In the genomic region with DNA sequence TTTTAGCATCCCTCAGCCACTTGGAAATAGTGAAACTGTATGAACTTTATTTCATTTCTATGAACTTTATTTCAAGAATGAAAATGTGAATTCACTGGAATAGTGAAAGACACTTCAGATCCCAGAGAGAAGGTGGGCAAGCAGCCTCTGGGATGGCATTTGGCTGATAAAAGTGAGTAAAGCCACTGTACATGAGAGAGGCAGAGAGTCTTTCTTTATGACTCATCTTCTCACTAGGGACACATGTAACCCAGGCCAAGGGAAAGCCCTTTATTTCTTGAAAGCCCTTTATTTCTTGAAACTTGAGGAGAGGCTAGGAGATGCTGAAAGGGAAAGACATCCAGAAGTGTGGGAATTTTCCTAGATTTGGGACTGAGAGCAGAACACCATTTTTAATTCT, we compare ENCODE assay signal across 1 cellular context.
TF ChIP-seq lines count a peak whose summit lies in the region.

No MANE protein-coding gene starts in this region.

TF ChIP-seq in GM12878, 131 proteins besides CTCF, POLR2A, EP300 and RAD21 (continued from another document):
- TF ChIP-seq, protein P1, sequence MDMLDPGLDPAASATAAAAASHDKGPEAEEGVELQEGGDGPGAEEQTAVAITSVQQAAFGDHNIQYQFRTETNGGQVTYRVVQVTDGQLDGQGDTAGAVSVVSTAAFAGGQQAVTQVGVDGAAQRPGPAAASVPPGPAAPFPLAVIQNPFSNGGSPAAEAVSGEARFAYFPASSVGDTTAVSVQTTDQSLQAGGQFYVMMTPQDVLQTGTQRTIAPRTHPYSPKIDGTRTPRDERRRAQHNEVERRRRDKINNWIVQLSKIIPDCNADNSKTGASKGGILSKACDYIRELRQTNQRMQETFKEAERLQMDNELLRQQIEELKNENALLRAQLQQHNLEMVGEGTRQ (IDR thresholded peaks at IDR 0.05; ENCODE audit: borderline replicate concordance, low read depth, low read length): no peak
- TF ChIP-seq YY1 (IDR thresholded peaks at IDR 0.05; ENCODE audit: low read depth, low read length) (no peak), SP1 (IDR thresholded peaks at IDR 0.05; ENCODE audit: low read depth, low read length) (no peak), CREM (IDR thresholded peaks at IDR 0.05; ENCODE audit: low read depth) (no peak), NRF1 (conservative IDR thresholded peaks at IDR 0.05; ENCODE audit: low read depth, low read length) (no peak), BACH1 (IDR thresholded peaks at IDR 0.05; ENCODE audit: borderline replicate concordance) (no peak)
- TF ChIP-seq, protein P2, sequence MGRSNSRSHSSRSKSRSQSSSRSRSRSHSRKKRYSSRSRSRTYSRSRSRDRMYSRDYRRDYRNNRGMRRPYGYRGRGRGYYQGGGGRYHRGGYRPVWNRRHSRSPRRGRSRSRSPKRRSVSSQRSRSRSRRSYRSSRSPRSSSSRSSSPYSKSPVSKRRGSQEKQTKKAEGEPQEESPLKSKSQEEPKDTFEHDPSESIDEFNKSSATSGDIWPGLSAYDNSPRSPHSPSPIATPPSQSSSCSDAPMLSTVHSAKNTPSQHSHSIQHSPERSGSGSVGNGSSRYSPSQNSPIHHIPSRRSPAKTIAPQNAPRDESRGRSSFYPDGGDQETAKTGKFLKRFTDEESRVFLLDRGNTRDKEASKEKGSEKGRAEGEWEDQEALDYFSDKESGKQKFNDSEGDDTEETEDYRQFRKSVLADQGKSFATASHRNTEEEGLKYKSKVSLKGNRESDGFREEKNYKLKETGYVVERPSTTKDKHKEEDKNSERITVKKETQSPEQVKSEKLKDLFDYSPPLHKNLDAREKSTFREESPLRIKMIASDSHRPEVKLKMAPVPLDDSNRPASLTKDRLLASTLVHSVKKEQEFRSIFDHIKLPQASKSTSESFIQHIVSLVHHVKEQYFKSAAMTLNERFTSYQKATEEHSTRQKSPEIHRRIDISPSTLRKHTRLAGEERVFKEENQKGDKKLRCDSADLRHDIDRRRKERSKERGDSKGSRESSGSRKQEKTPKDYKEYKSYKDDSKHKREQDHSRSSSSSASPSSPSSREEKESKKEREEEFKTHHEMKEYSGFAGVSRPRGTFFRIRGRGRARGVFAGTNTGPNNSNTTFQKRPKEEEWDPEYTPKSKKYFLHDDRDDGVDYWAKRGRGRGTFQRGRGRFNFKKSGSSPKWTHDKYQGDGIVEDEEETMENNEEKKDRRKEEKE (IDR thresholded peaks at IDR 0.05): no peak
- TF ChIP-seq, protein P3, sequence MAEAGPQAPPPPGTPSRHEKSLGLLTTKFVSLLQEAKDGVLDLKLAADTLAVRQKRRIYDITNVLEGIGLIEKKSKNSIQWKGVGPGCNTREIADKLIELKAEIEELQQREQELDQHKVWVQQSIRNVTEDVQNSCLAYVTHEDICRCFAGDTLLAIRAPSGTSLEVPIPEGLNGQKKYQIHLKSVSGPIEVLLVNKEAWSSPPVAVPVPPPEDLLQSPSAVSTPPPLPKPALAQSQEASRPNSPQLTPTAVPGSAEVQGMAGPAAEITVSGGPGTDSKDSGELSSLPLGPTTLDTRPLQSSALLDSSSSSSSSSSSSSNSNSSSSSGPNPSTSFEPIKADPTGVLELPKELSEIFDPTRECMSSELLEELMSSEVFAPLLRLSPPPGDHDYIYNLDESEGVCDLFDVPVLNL (IDR thresholded peaks at IDR 0.05; ENCODE audit: low read depth, low read length): no peak
